ENCODE assay signal across 32 cellular contexts in the genomic region with DNA sequence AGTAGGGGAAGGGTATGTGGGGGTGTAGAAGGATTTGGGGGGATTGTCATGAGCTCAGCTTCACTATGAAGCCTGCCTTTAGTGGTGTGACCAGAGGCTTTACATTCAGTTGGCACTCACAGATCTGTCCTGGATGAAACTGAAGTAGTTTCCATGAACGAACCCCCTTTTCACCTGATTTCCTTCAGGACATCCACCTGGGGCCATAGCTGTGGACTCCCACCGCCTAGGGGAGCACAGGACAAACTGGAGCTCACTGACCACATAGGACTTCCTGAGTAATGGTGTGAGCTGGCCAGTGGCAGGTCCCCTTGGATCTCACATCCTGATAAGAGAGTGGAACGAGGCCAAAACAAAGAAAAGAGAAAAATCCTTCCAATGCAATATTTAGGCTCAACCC.
"Had no signal": no experiment of that assay in that cellular context is flagged by ENCODE, and none has a peak within 500 bp of the region (broad histone marks: within the 10 kb centered on the region; RNA-seq: fewer than 3 reads in every experiment).

No MANE protein-coding gene starts in this region.

- H3K27ac Mint-ChIP-seq: activated CD4-positive, alpha-beta memory T cell treated with anti-CD3 and anti-CD28 coated beads for 36 hours; activated CD8-positive, alpha-beta memory T cell treated with anti-CD3 and anti-CD28 coated beads, Interleukin-2, amount 10 ng/mL, durations not matched to agents 7 days and 5 days; activated CD8-positive, alpha-beta T cell treated with anti-CD3 and anti-CD28 coated beads, Interleukin-2, amount 10 ng/mL, durations not matched to agents 7 days and 5 days; activated naive CD4-positive, alpha-beta T cell treated with anti-CD3 and anti-CD28 coated beads for 36 hours; activated naive CD4-positive, alpha-beta T cell treated with anti-CD3 and anti-CD28 coated beads, Interleukin-2, amount 50 U/mL, for 24 hours; activated naive CD8-positive, alpha-beta T cell treated with anti-CD3 and anti-CD28 coated beads for 36 hours; activated naive CD8-positive, alpha-beta T cell treated with anti-CD3 and anti-CD28 coated beads, Interleukin-2, amount 50 U/mL, for 24 hours; activated T-helper 1 cell treated with anti-CD3 and anti-CD28 coated beads, Interleukin-12 subunit alpha, Interleukin-12 subunit beta, Interleukin-2, Interleukin-4 antibody, amounts not matched to agents 30 ng/mL and 10 ng/mL and 1 ng/mL, durations not matched to agents 14 hours and 24 hours and 36 hours; activated T-helper 2 cell treated with anti-CD3 and anti-CD28 coated beads, Interferon-gamma antibody, Interleukin-2, Interleukin-4, amounts not matched to agents 10 μg/mL and 5 μg/mL and 100 μg/mL, durations not matched to agents 14 hours and 24 hours and 36 hours; WTC11 had no signal

- ATAC-seq: activated CD8-positive, alpha-beta memory T cell treated with anti-CD3 and anti-CD28 coated beads, Interleukin-2, amount 10 ng/mL, durations not matched to agents 7 days and 5 days; activated CD8-positive, alpha-beta T cell treated with anti-CD3 and anti-CD28 coated beads, Interleukin-2, amount 10 ng/mL, durations not matched to agents 7 days and 5 days; activated naive CD8-positive, alpha-beta T cell treated with anti-CD3 and anti-CD28 coated beads, Interleukin-2, amount 50 U/mL, for 24 hours; body of pancreas; foreskin keratinocyte; gastrocnemius medialis; heart left ventricle; WTC11 had no signal

- H3K27ac ChIP-seq: adrenal gland, body of pancreas, breast epithelium, cardiac muscle cell, colonic mucosa, epithelial cell of prostate, foreskin keratinocyte, gastrocnemius medialis, heart left ventricle had no signal

- H3K27me3 ChIP-seq: adrenal gland, body of pancreas, breast epithelium, cardiac muscle cell, colonic mucosa, foreskin keratinocyte, heart left ventricle had no signal

- DNase-seq: activated CD4-positive, alpha-beta memory T cell treated with anti-CD3 and anti-CD28 coated beads for 36 hours; activated CD4-positive, alpha-beta T cell treated with anti-CD3 and anti-CD28 coated beads for 1 hour; activated CD4-positive, alpha-beta T cell treated with anti-CD3 and anti-CD28 coated beads for 48 hours; activated CD8-positive, alpha-beta memory T cell treated with anti-CD3 and anti-CD28 coated beads, Interleukin-2, amount 10 ng/mL, durations not matched to agents 7 days and 5 days; activated CD8-positive, alpha-beta memory T cell treated with anti-CD3 and anti-CD28 coated beads, Interleukin-2, amount 50 U/mL, for 4 hours; activated CD8-positive, alpha-beta T cell treated with anti-CD3 and anti-CD28 coated beads, Interleukin-2, amount 10 ng/mL, durations not matched to agents 7 days and 5 days; activated effector memory CD4-positive, alpha-beta T cell treated with anti-CD3 and anti-CD28 coated beads, Interleukin-2, amount 50 U/mL, for 16 hours; activated naive CD4-positive, alpha-beta T cell treated with anti-CD3 and anti-CD28 coated beads for 36 hours; activated naive CD8-positive, alpha-beta T cell treated with anti-CD3 and anti-CD28 coated beads for 36 hours; activated naive CD8-positive, alpha-beta T cell treated with anti-CD3 and anti-CD28 coated beads, Interleukin-2, amount 50 U/mL, for 24 hours; activated T-cell treated with anti-CD3 and anti-CD28 coated beads, Interleukin-2, amount 50 U/mL, for 1 hour; activated T-cell treated with anti-CD3 and anti-CD28 coated beads, Interleukin-2, amount 50 U/mL, for 48 hours; adrenal gland; amygdala; aorta; body of pancreas; central memory CD4-positive, alpha-beta T cell; cerebellar nuclear complex; colonic mucosa; effector CD8-positive, alpha-beta T cell; foreskin keratinocyte; gastrocnemius medialis; glutamatergic neuron; heart left ventricle; T-helper 2 cell had no signal

- H3K4me3 Mint-ChIP-seq: activated CD4-positive, alpha-beta memory T cell treated with anti-CD3 and anti-CD28 coated beads for 36 hours; activated CD8-positive, alpha-beta memory T cell treated with anti-CD3 and anti-CD28 coated beads, Interleukin-2, amount 10 ng/mL, durations not matched to agents 7 days and 5 days; activated CD8-positive, alpha-beta T cell treated with anti-CD3 and anti-CD28 coated beads, Interleukin-2, amount 10 ng/mL, durations not matched to agents 7 days and 5 days; activated naive CD4-positive, alpha-beta T cell treated with anti-CD3 and anti-CD28 coated beads for 36 hours; activated naive CD4-positive, alpha-beta T cell treated with anti-CD3 and anti-CD28 coated beads, Interleukin-2, amount 50 U/mL, for 24 hours; activated naive CD8-positive, alpha-beta T cell treated with anti-CD3 and anti-CD28 coated beads for 36 hours; activated naive CD8-positive, alpha-beta T cell treated with anti-CD3 and anti-CD28 coated beads, Interleukin-2, amount 50 U/mL, for 24 hours; activated T-helper 1 cell treated with anti-CD3 and anti-CD28 coated beads, Interleukin-12 subunit alpha, Interleukin-12 subunit beta, Interleukin-2, Interleukin-4 antibody, amounts not matched to agents 30 ng/mL and 10 ng/mL and 1 ng/mL, durations not matched to agents 14 hours and 24 hours and 36 hours; WTC11 had no signal

- H3K36me3 Mint-ChIP-seq: activated CD4-positive, alpha-beta memory T cell treated with anti-CD3 and anti-CD28 coated beads for 36 hours; activated CD8-positive, alpha-beta memory T cell treated with anti-CD3 and anti-CD28 coated beads, Interleukin-2, amount 10 ng/mL, durations not matched to agents 7 days and 5 days; activated naive CD4-positive, alpha-beta T cell treated with anti-CD3 and anti-CD28 coated beads, Interleukin-2, amount 50 U/mL, for 24 hours; activated naive CD8-positive, alpha-beta T cell treated with anti-CD3 and anti-CD28 coated beads for 36 hours; WTC11 had no signal

- H3K9me3 ChIP-seq: adrenal gland, body of pancreas, breast epithelium, colonic mucosa, gastrocnemius medialis, heart left ventricle had no signal

- H3K4me3 ChIP-seq: adrenal gland, body of pancreas, breast epithelium, cardiac muscle cell, colonic mucosa, gastrocnemius medialis, heart left ventricle had no signal

- H3K9me3 Mint-ChIP-seq: activated CD4-positive, alpha-beta memory T cell treated with anti-CD3 and anti-CD28 coated beads for 36 hours; activated naive CD4-positive, alpha-beta T cell treated with anti-CD3 and anti-CD28 coated beads for 36 hours; activated naive CD4-positive, alpha-beta T cell treated with anti-CD3 and anti-CD28 coated beads, Interleukin-2, amount 50 U/mL, for 24 hours; activated naive CD8-positive, alpha-beta T cell treated with anti-CD3 and anti-CD28 coated beads for 36 hours; activated naive CD8-positive, alpha-beta T cell treated with anti-CD3 and anti-CD28 coated beads, Interleukin-2, amount 50 U/mL, for 24 hours; activated T-helper 1 cell treated with anti-CD3 and anti-CD28 coated beads, Interleukin-12 subunit alpha, Interleukin-12 subunit beta, Interleukin-2, Interleukin-4 antibody, amounts not matched to agents 30 ng/mL and 10 ng/mL and 1 ng/mL, durations not matched to agents 14 hours and 24 hours and 36 hours; activated T-helper 2 cell treated with anti-CD3 and anti-CD28 coated beads, Interferon-gamma antibody, Interleukin-2, Interleukin-4, amounts not matched to agents 10 μg/mL and 5 μg/mL and 100 μg/mL, durations not matched to agents 14 hours and 24 hours and 36 hours had no signal

- H3K4me1 Mint-ChIP-seq: activated naive CD8-positive, alpha-beta T cell treated with anti-CD3 and anti-CD28 coated beads, Interleukin-2, amount 50 U/mL, for 24 hours had no signal

- H3K27me3 Mint-ChIP-seq: activated CD4-positive, alpha-beta memory T cell treated with anti-CD3 and anti-CD28 coated beads for 36 hours; activated naive CD4-positive, alpha-beta T cell treated with anti-CD3 and anti-CD28 coated beads, Interleukin-2, amount 50 U/mL, for 24 hours; activated naive CD8-positive, alpha-beta T cell treated with anti-CD3 and anti-CD28 coated beads for 36 hours had no signal

- H3K36me3 ChIP-seq: adrenal gland, breast epithelium, cardiac muscle cell, colonic mucosa, gastrocnemius medialis, heart left ventricle had no signal
